In the genomic region with DNA sequence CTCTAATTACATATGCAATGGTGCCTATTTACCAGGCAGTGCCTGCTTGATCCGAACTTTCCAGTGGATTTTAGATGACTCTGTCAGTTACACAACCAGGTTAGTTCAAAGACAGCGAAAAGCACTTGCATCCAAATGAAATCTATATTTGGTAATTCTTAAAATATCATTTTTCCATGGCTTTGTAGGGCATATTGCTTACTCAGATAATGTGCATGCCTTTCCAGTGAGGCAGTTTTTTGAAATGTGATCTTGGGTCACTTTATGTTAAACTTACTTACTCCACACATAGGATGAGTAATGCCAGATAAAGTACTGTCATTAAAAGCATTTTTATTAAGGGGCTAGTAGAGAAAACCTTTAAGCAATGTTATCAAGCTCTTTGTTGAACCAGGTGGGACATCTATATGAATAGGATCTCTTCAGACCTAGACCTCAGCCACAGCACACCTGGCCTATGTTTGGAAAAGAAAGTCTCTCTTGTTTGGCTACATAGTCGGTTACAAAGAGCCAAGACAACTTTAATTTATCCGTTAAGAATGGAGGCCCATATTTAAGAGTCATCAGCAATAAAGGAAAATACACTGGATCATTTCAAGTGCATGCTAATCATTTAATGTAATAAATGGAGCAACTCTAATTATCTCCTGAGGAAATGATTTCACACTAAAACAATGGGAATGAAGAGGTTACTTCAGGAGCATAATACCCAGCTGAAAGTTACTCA, we compare ENCODE assay signal across 16 cellular contexts. TPM values are rescaled to one million over a fixed set of nuclear protein-coding genes. Genes with fewer than 3 reads are reported as not detected.
DNase-seq lines count a peak whose midpoint lies in the region; ATAC-seq and TF ChIP-seq lines count a peak whose summit lies in the region.
"Had no signal": no experiment of that assay in that cellular context is flagged by ENCODE, and none has a peak within 500 bp of the region (broad histone marks: within the 10 kb centered on the region; RNA-seq: fewer than 3 reads in every experiment).

No MANE protein-coding gene starts in this region.

- peaks cover 47% of the 10 kb centered on the region for H3K4me1 Mint-ChIP-seq in nephron

- no peaks in the 10 kb centered on the region for H3K27me3 Mint-ChIP-seq in nephron (ENCODE audit: low read depth)

- H3K4me1 ChIP-seq in left ventricle myocardium inferior, result no peaks in the 10 kb centered on the region
- H3K4me1 ChIP-seq: pancreas had no signal

- DNase-seq in EL (peak; percentile 90), NCI-H226 (peak; percentile 72), dedifferentiated amniotic fluid mesenchymal stem cell (ENCODE audit: extremely low spot score) (peak; percentile 74), left ventricle myocardium inferior (no peak)
- no peak for DNase-seq in activated naive CD4-positive, alpha-beta T cell treated with Interleukin-2 at 50 U/mL for 16 hours
- DNase-seq: activated CD4-positive, alpha-beta T cell treated with anti-CD3 and anti-CD28 coated beads for 4 hours; activated T-cell treated with anti-CD3 and anti-CD28 coated beads, Interleukin-2, amount 50 U/mL, for 72 hours; glutamatergic neuron; GOT3; KBM-7; NCI-H1694; pancreas had no signal

- TF ChIP-seq CTCF in nephron (IDR thresholded peaks at IDR 0.05; ENCODE audit: unreplicated experiment in 3 of 3) (no peak), left ventricle myocardium inferior (IDR thresholded peaks at IDR 0.05; ENCODE audit: borderline replicate concordance) (no peak)

- no peak overlapping the region for H3K4me3 ChIP-seq in left ventricle myocardium inferior
- H3K4me3 ChIP-seq: pancreas had no signal

- H3K27ac ChIP-seq in left ventricle myocardium inferior (replicated peaks), result no peak overlapping the region
- H3K27ac ChIP-seq: pancreas had no signal

- no peaks in the 10 kb centered on the region for H3K9me3 ChIP-seq in left ventricle myocardium inferior (replicated peaks)
- H3K9me3 ChIP-seq: pancreas had no signal

- H3K27me3 ChIP-seq in left ventricle myocardium inferior (ENCODE audit: low read depth), result no peaks in the 10 kb centered on the region
- H3K27me3 ChIP-seq: pancreas had no signal

- no peaks in the 10 kb centered on the region for H3K36me3 ChIP-seq in left ventricle myocardium inferior
- H3K36me3 ChIP-seq: pancreas had no signal

- no peak overlapping the region for H3K4me3 Mint-ChIP-seq in nephron
- H3K4me3 Mint-ChIP-seq: activated T-cell treated with anti-CD3 and anti-CD28 coated beads, Interleukin-2, amount 50 U/mL, for 72 hours had no signal

- no peak for ATAC-seq in HG03342 (IDR thresholded peaks at IDR 0.05; ENCODE audit: unreplicated experiment)
- ATAC-seq in HG03521 (IDR thresholded peaks at IDR 0.05; ENCODE audit: unreplicated experiment), result no peak
- ATAC-seq: activated T-cell treated with anti-CD3 and anti-CD28 coated beads, Interleukin-2, amount 50 U/mL, for 72 hours; pancreas had no signal

- H3K27ac Mint-ChIP-seq in nephron, result peak overlapping the region in 2 of 3 experiments; percentile 15 to 16
- H3K27ac Mint-ChIP-seq: activated T-cell treated with anti-CD3 and anti-CD28 coated beads, Interleukin-2, amount 50 U/mL, for 72 hours had no signal

- no peaks in the 10 kb centered on the region for H3K36me3 Mint-ChIP-seq in nephron (ENCODE audit: low read depth)

- intact Hi-C loops in left ventricle myocardium inferior (cut with micrococcal nuclease), result no loop called here

- H3K9me3 Mint-ChIP-seq in nephron, result no peaks in the 10 kb centered on the region
- H3K9me3 Mint-ChIP-seq: activated T-cell treated with anti-CD3 and anti-CD28 coated beads, Interleukin-2, amount 50 U/mL, for 72 hours had no signal

RNA-seq across cellular contexts. Expression of a gene that starts 56.4 kb away (rescaled TPM):
- total RNA-seq in left ventricle myocardium inferior, result not detected
- total RNA-seq: activated T-cell treated with anti-CD3 and anti-CD28 coated beads, Interleukin-2, amount 50 U/mL, for 72 hours; lower leg skin; pancreas had no signal

Comparison
In these comparisons a context has a peak if more than half of its experiments do, and no peak if none do; other contexts are left out.
1. DNase-seq: peak in EL (single experiment), NCI-H226 (single experiment) and dedifferentiated amniotic fluid mesenchymal stem cell (single experiment); none in left ventricle myocardium inferior (single experiment) and activated naive CD4-positive, alpha-beta T cell treated with Interleukin-2 at 50 U/mL for 16 hours (single experiment).